ENCODE assay signal across 22 cellular contexts in genomic region chr1:107187399-107187798, GRCh38. TPM values are rescaled to one million over a fixed set of nuclear protein-coding genes. Genes with fewer than 3 reads are reported as not detected.
A peak's percentile ranks its signal among the peaks of the same experiment; 100 is the strongest.
DNase-seq lines count a peak whose midpoint lies in the region; ATAC-seq and TF ChIP-seq lines count a peak whose summit lies in the region.
"Had no signal": no experiment of that assay in that cellular context is flagged by ENCODE, and none has a peak within 500 bp of the region (broad histone marks: within the 10 kb centered on the region; RNA-seq: fewer than 3 reads in every experiment).

No MANE protein-coding gene starts in this region.

- CTCF ChIA-PET in A673 (lab: Charles Lee) (no interaction called here), WTC11 (lab: Charles Lee) (interaction anchor here (2.8 kb wide), 1 partner anchor 10 kb away, joined by 12 read pairs; no protein-coding TSS in a partner anchor), SK-N-SH (lab: Yijun Ruan, JAX) (no interaction called here)

- POLR2A ChIA-PET in A673 (lab: Charles Lee; ENCODE audit: low non-redundant PET) (no interaction called here), WTC11 (lab: Charles Lee) (no interaction called here), SK-N-SH (lab: Yijun Ruan, JAX) (no interaction called here)

- peak; percentile 82 for ATAC-seq in DND-41 (ENCODE audit: insufficient read depth, low read depth)
- no peak for ATAC-seq in WTC11
- no peak for ATAC-seq in HG02678 (IDR thresholded peaks at IDR 0.05; ENCODE audit: unreplicated experiment)
- ATAC-seq: CD8-positive, alpha-beta T cell; GM12878; HCT116 had no signal

- H3K27me3 ChIP-seq in A673 (replicated peaks; ENCODE audit: insufficient read depth, low read depth, low read length, poor library complexity) (no peaks in the 10 kb centered on the region), DND-41 (ENCODE audit: insufficient read depth, low read length, poor library complexity) (no peaks in the 10 kb centered on the region), SK-N-SH (ENCODE audit: insufficient read depth) (no peaks in the 10 kb centered on the region), hepatocyte (no peaks in the 10 kb centered on the region)
- H3K27me3 ChIP-seq: BLaER1 had no signal

- H3K27ac ChIP-seq in A673 (ENCODE audit: low read depth, low read length, poor library complexity, severe bottlenecking) (peak overlapping the region; percentile 19), DND-41 (ENCODE audit: low read length) (no peak overlapping the region), SK-N-SH (ENCODE audit: low read depth in 2 of 2, low read length in 1 of 2) (no peak overlapping the region), hepatocyte (no peak overlapping the region)
- H3K27ac ChIP-seq: BLaER1, C4-2B had no signal

- DNase-seq in A673 (ENCODE audit: low spot score) = no peak
- peak; percentile 52 for DNase-seq in DND-41
- no peak for DNase-seq in WTC11 (ENCODE audit: low spot score)
- no peak for DNase-seq in glutamatergic neuron
- DNase-seq in SK-N-SH = no peak
- no peak for DNase-seq in NOMO-1 treated with dmso at 0.1 percent for 144 hours (lab: John Stamatoyannopoulos, UW; ENCODE audit: unreplicated experiment)
- DNase-seq in hepatocyte (ENCODE audit: low spot score) = no peak
- DNase-seq: Caco-2; CD4-positive, CD25-positive, alpha-beta regulatory T cell; CD8-positive, alpha-beta T cell; DMS153; EL; GDM1; GOT3; H9 had no signal

- no peaks in the 10 kb centered on the region for H3K9me2 ChIP-seq in SK-N-SH
- no peaks in the 10 kb centered on the region for H3K9me2 ChIP-seq in hepatocyte (replicated peaks; ENCODE audit: insufficient read depth)

- H3K4me1 Mint-ChIP-seq in WTC11 = peaks cover 45% of the 10 kb centered on the region
- no peaks in the 10 kb centered on the region for H3K4me1 Mint-ChIP-seq in glutamatergic neuron (ENCODE audit: low read depth, unreplicated experiment)
- H3K4me1 Mint-ChIP-seq: B cell had no signal

- no peak for TF ChIP-seq EP300 in SK-N-SH (IDR thresholded peaks at IDR 0.05; ENCODE audit: borderline replicate concordance in 1 of 2, low read depth in 1 of 2, low read length in 1 of 2)

- H3K4me1 ChIP-seq in A673 (ENCODE audit: insufficient read depth, low read length, poor library complexity, severe bottlenecking) = peaks cover 63% of the 10 kb centered on the region
- H3K4me1 ChIP-seq in DND-41 (ENCODE audit: insufficient read depth, low read length) = peaks cover 21% of the 10 kb centered on the region
- peaks cover 0 to 22% of the 10 kb centered on the region in 2 experiments; a peak in 2 of 4 replicates for H3K4me1 ChIP-seq in SK-N-SH (ENCODE audit: control insufficient read depth in 1 of 2, insufficient read depth in 2 of 2, low read depth in 1 of 2, low read length in 1 of 2)
- H3K4me1 ChIP-seq in hepatocyte (ENCODE audit: insufficient read depth) = no peaks in the 10 kb centered on the region
- H3K4me1 ChIP-seq: BLaER1, Caco-2 had no signal

- no peak for TF ChIP-seq CTCF in A673 (conservative IDR thresholded peaks at IDR 0.05; ENCODE audit: low read depth, low read length)
- TF ChIP-seq CTCF in DND-41 (IDR thresholded peaks at IDR 0.05; ENCODE audit: borderline replicate concordance, extremely low read depth, low read length, poor library complexity, severe bottlenecking) = no peak
- TF ChIP-seq CTCF in WTC11 (IDR thresholded peaks at IDR 0.05) = no peak
- no peak for TF ChIP-seq CTCF in glutamatergic neuron (IDR thresholded peaks at IDR 0.05; ENCODE audit: partially characterized antibody, unreplicated experiment)
- TF ChIP-seq CTCF in SK-N-SH (IDR thresholded peaks at IDR 0.05) = no peak
- no peak for TF ChIP-seq CTCF in hepatocyte (IDR thresholded peaks at IDR 0.05; ENCODE audit: poor library complexity)

- H3K4me2 ChIP-seq in DND-41 (ENCODE audit: insufficient read depth, low read length) = no peak overlapping the region
- H3K4me2 ChIP-seq in SK-N-SH = no peak overlapping the region
- no peak overlapping the region for H3K4me2 ChIP-seq in hepatocyte
- H3K4me2 ChIP-seq: BLaER1 had no signal

- H3K4me3 Mint-ChIP-seq in WTC11 (no peak overlapping the region), glutamatergic neuron (ENCODE audit: unreplicated experiment) (no peak overlapping the region)
- H3K4me3 Mint-ChIP-seq: B cell; CD4-positive, CD25-positive, alpha-beta regulatory T cell; CD8-positive, alpha-beta T cell; H9 had no signal

- BruUV-seq in A673 (replicated peaks; lab: Mats Ljungman, UMichigan) = no TSS peak

- H3K27me3 Mint-ChIP-seq in WTC11 (ENCODE audit: low read depth) (no peaks in the 10 kb centered on the region), glutamatergic neuron (ENCODE audit: unreplicated experiment) (no peaks in the 10 kb centered on the region)
- H3K27me3 Mint-ChIP-seq: B cell; CD4-positive, CD25-positive, alpha-beta regulatory T cell had no signal

- H3K9me3 Mint-ChIP-seq in WTC11 (peaks cover 4% of the 10 kb centered on the region; the same call in 1 of the 2 replicates), glutamatergic neuron (ENCODE audit: unreplicated experiment) (no peaks in the 10 kb centered on the region)

- H3F3A ChIP-seq in SK-N-SH (replicated peaks; ENCODE audit: insufficient read depth) = no peaks in the 10 kb centered on the region

- H3K9ac ChIP-seq in DND-41 (ENCODE audit: low read depth, low read length) (no peak overlapping the region), SK-N-SH (no peak overlapping the region)
- H3K9ac ChIP-seq: BLaER1 had no signal

- no peak overlapping the region for H3K4me3 ChIP-seq in A673 (ENCODE audit: low read depth, low read length, poor library complexity, severe bottlenecking)
- no peak overlapping the region for H3K4me3 ChIP-seq in DND-41 (ENCODE audit: low read depth in 1 of 2, low read length in 2 of 2)
- H3K4me3 ChIP-seq in SK-N-SH (ENCODE audit: low read depth in 2 of 2, low read length in 1 of 2) = no peak overlapping the region
- no peak overlapping the region for H3K4me3 ChIP-seq in hepatocyte
- H3K4me3 ChIP-seq: BLaER1, GM12878 had no signal

- intact Hi-C loops in A673 (cut with micrococcal nuclease; ENCODE audit: unreplicated experiment) = no loop called here

- H4K20me1 ChIP-seq in DND-41 (ENCODE audit: insufficient read depth, low read length) = no peaks in the 10 kb centered on the region
- no peaks in the 10 kb centered on the region for H4K20me1 ChIP-seq in SK-N-SH (ENCODE audit: insufficient read depth)
- H4K20me1 ChIP-seq in hepatocyte (ENCODE audit: insufficient read depth, poor library complexity, severe bottlenecking) = no peaks in the 10 kb centered on the region
- H4K20me1 ChIP-seq: BLaER1 had no signal

- peak overlapping the region; percentile 74; the same call in 1 of the 2 replicates for H3K27ac Mint-ChIP-seq in WTC11
- peak overlapping the region; percentile 0 for H3K27ac Mint-ChIP-seq in glutamatergic neuron (ENCODE audit: unreplicated experiment)
- H3K27ac Mint-ChIP-seq: B cell; CD4-positive, CD25-positive, alpha-beta regulatory T cell; CD8-positive, alpha-beta T cell had no signal

- TF ChIP-seq RAD21 in SK-N-SH (IDR thresholded peaks at IDR 0.05; ENCODE audit: low read length) = no peak

- H3K36me3 ChIP-seq in A673 (ENCODE audit: insufficient read depth, low read length, poor library complexity, severe bottlenecking) = no peaks in the 10 kb centered on the region
- no peaks in the 10 kb centered on the region for H3K36me3 ChIP-seq in DND-41 (ENCODE audit: insufficient read depth, low read length)
- no peaks in the 10 kb centered on the region for H3K36me3 ChIP-seq in SK-N-SH (replicated peaks in 1 of 2; ENCODE audit: control insufficient read depth in 1 of 2, insufficient read depth in 2 of 2, low read length in 1 of 2)
- H3K36me3 ChIP-seq in hepatocyte (replicated peaks; ENCODE audit: insufficient read depth, low read depth) = no peaks in the 10 kb centered on the region
- H3K36me3 ChIP-seq: BLaER1 had no signal

- 15% methylated on average over 3 of the region's 3 CpGs for WGBS in SK-N-SH (ENCODE audit: low lambda C conversion rate)
- 49% methylated on average over 3 of the region's 3 CpGs for WGBS in hepatocyte (ENCODE audit: low lambda C conversion rate, missing lambda C conversion rate)

- H3K79me2 ChIP-seq in DND-41 (ENCODE audit: insufficient read depth, low read length) (no peaks in the 10 kb centered on the region), SK-N-SH (ENCODE audit: insufficient read depth) (no peaks in the 10 kb centered on the region), hepatocyte (no peaks in the 10 kb centered on the region)

- H2AFZ ChIP-seq in DND-41 (ENCODE audit: low read depth, low read length) (no peak overlapping the region), SK-N-SH (ENCODE audit: low read depth) (no peak overlapping the region), hepatocyte (no peak overlapping the region)

- H3K36me3 Mint-ChIP-seq in WTC11 (peaks cover 7% of the 10 kb centered on the region; the same call in 1 of the 2 replicates), glutamatergic neuron (ENCODE audit: unreplicated experiment) (peaks cover 4% of the 10 kb centered on the region)
- H3K36me3 Mint-ChIP-seq: CD4-positive, CD25-positive, alpha-beta regulatory T cell; CD8-positive, alpha-beta T cell had no signal

- H3K9me3 ChIP-seq in A673 (ENCODE audit: low read depth, low read length, poor library complexity, severe bottlenecking) = peaks cover 3% of the 10 kb centered on the region
- H3K9me3 ChIP-seq in DND-41 (ENCODE audit: insufficient read depth, low read length, severe bottlenecking) = no peaks in the 10 kb centered on the region
- no peaks in the 10 kb centered on the region for H3K9me3 ChIP-seq in SK-N-SH
- no peaks in the 10 kb centered on the region for H3K9me3 ChIP-seq in hepatocyte (ENCODE audit: low read depth)
- H3K9me3 ChIP-seq: BLaER1, Caco-2 had no signal

TF ChIP-seq in WTC11, 78 proteins besides CTCF, POLR2A, EP300 and RAD21 (continues in another document):
- no peak for TF ChIP-seq SOX15 (CRISPR knock-in tag; IDR thresholded peaks at IDR 0.05)
- TF ChIP-seq ETV6 (CRISPR knock-in tag; IDR thresholded peaks at IDR 0.05) = no peak

TF ChIP-seq in SK-N-SH, 30 proteins besides CTCF, POLR2A, EP300 and RAD21 (continues in another document):
- TF ChIP-seq, protein P1, sequence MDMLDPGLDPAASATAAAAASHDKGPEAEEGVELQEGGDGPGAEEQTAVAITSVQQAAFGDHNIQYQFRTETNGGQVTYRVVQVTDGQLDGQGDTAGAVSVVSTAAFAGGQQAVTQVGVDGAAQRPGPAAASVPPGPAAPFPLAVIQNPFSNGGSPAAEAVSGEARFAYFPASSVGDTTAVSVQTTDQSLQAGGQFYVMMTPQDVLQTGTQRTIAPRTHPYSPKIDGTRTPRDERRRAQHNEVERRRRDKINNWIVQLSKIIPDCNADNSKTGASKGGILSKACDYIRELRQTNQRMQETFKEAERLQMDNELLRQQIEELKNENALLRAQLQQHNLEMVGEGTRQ (IDR thresholded peaks at IDR 0.05; ENCODE audit: borderline replicate concordance, low read depth, low read length) = no peak
- TF ChIP-seq FOXJ3 (CRISPR knock-in tag; IDR thresholded peaks at IDR 0.05) (no peak), JUND (IDR thresholded peaks at IDR 0.05) (no peak), RCOR1 (IDR thresholded peaks at IDR 0.05; ENCODE audit: low read length) (no peak)

RNA-seq across cellular contexts. Expression of gene NTNG1, which starts 46.6 kb away (rescaled TPM):
- 91.5 and 93.8 TPM in 2 replicates for total RNA-seq in A673 (2021)
- total RNA-seq in WTC11 (2021) = 0.98 to 2.3 TPM (median 1.2 TPM) in 3 replicates
- 3.2 TPM for total RNA-seq in glutamatergic neuron (ENCODE audit: unreplicated experiment)
- polyA plus RNA-seq in SK-N-SH (2012; rRNA removed) = 0.03 and 0.13 TPM in 2 replicates
- 0.18 and 0.47 TPM in 2 replicates for polyA plus RNA-seq in SK-N-SH (2012; cell fraction: cytosol; rRNA removed)
- 0.17 and 0.48 TPM in 2 replicates for polyA plus RNA-seq in SK-N-SH (2012; cell fraction: nucleus; rRNA removed)
- 3.5 and 3.9 TPM in 2 replicates for total RNA-seq in hepatocyte
- 1.4 and 1.7 TPM in 2 replicates for polyA plus RNA-seq in hepatocyte
- total RNA-seq: A172; Caco-2; CD4-positive, CD25-positive, alpha-beta regulatory T cell; CD8-positive, alpha-beta T cell had no signal
- polyA plus RNA-seq: CD4-positive, CD25-positive, alpha-beta regulatory T cell had no signal

Comparison
In these comparisons a context has a peak if more than half of its experiments do, and no peak if none do; other contexts are left out.
1. RNA of gene NTNG1, which starts 46.6 kb away (total RNA-seq): 91.5 to 93.8 TPM in A673; 3.5 to 3.9 TPM in hepatocyte, 3.2 TPM in glutamatergic neuron (single experiment) and 0.98 to 2.3 TPM in WTC11; every median in the first group is over 10 times any median in the second.